8 cellular contexts compared by ENCODE assay signal in genomic region chr22:49645257-49645656, GRCh38.
"Had no signal": no experiment of that assay in that cellular context is flagged by ENCODE, and none has a peak within 500 bp of the region (broad histone marks: within the 10 kb centered on the region; RNA-seq: fewer than 3 reads in every experiment).

No MANE protein-coding gene starts in this region.

- H3K9ac ChIP-seq: GM23248 had no signal

- H3K27ac ChIP-seq: GM23248, HL-60 had no signal

- DNase-seq: GM23248, GOT3, H9, HCEC 1CT, HFFc6, KG1 had no signal

- H2AFZ ChIP-seq: GM23248 had no signal

- H3K4me3 ChIP-seq: GM23248 had no signal

- FAIRE-seq: H54 had no signal
